In the genomic region with DNA sequence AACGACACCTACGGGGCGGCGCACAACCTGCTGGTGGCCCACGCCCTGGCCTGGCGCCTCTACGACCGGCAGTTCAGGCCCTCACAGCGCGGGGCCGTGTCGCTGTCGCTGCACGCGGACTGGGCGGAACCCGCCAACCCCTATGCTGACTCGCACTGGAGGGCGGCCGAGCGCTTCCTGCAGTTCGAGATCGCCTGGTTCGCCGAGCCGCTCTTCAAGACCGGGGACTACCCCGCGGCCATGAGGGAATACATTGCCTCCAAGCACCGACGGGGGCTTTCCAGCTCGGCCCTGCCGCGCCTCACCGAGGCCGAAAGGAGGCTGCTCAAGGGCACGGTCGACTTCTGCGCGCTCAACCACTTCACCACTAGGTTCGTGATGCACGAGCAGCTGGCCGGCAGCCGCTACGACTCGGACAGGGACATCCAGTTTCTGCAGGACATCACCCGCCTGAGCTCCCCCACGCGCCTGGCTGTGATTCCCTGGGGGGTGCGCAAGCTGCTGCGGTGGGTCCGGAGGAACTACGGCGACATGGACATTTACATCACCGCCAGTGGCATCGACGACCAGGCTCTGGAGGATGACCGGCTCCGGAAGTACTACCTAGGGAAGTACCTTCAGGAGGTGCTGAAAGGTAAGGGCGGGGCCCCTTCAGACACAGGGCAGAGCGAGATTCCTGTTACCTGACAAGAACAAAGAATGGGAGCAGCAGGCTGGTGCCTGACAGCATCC, we compare ENCODE assay signal across 8 cellular contexts.
DNase-seq lines count a peak whose midpoint lies in the region; ATAC-seq and TF ChIP-seq lines count a peak whose summit lies in the region.

No MANE protein-coding gene starts in this region.

- H3K4me1 ChIP-seq in parathyroid adenoma, result no peaks in the 10 kb centered on the region

- ATAC-seq in HG03354 (IDR thresholded peaks at IDR 0.05; ENCODE audit: poor library complexity, severe bottlenecking, unreplicated experiment), result peak; percentile 91

- H3K9me3 Mint-ChIP-seq in activated T-cell treated with anti-CD3 and anti-CD28 coated beads, Interleukin-2, amount 50 U/mL, for 24 hours, result no peaks in the 10 kb centered on the region

- H3K27ac ChIP-seq in parathyroid adenoma, result no peak overlapping the region

- H3K9ac ChIP-seq in parathyroid adenoma, result peak overlapping the region; percentile 19

- peak overlapping the region; percentile 71 for H3K27ac Mint-ChIP-seq in activated T-cell treated with anti-CD3 and anti-CD28 coated beads, Interleukin-2, amount 50 U/mL, for 24 hours

- no peaks in the 10 kb centered on the region for H3K36me3 ChIP-seq in parathyroid adenoma (ENCODE audit: control insufficient read depth, insufficient read depth, low read length)

- no peaks in the 10 kb centered on the region for H3K79me2 ChIP-seq in parathyroid adenoma

- H3K4me1 Mint-ChIP-seq in activated T-cell treated with anti-CD3 and anti-CD28 coated beads, Interleukin-2, amount 50 U/mL, for 24 hours (ENCODE audit: low read depth), result peaks cover 45% of the 10 kb centered on the region

- DNase-seq in AG09319 (ENCODE audit: extremely low read depth, low read depth), result no peak
- peak; percentile 22 for DNase-seq in GM19240 (ENCODE audit: insufficient read length, low spot score)
- DNase-seq in activated T-cell treated with anti-CD3 and anti-CD28 coated beads, Interleukin-2, amount 50 U/mL, for 24 hours, result peak; percentile 69
- peak; percentile 24 for DNase-seq in fibroblast of the conjunctiva (ENCODE audit: low read depth)
- DNase-seq in hippocampal formation (lab: John Stamatoyannopoulos, UW), result no peak
- no peak for DNase-seq in NCI-H524 treated with DMSO at 0.1 percent for 48 hours (lab: John Stamatoyannopoulos, UW)

- H3K27me3 ChIP-seq in parathyroid adenoma (ENCODE audit: control insufficient read depth, insufficient read depth, low read length), result no peaks in the 10 kb centered on the region

- H3K4me3 Mint-ChIP-seq in activated T-cell treated with anti-CD3 and anti-CD28 coated beads, Interleukin-2, amount 50 U/mL, for 24 hours, result peak overlapping the region; percentile 61

- peak overlapping the region; percentile 36 for H3K4me3 ChIP-seq in parathyroid adenoma (ENCODE audit: low read depth, low read length)

- peaks cover 7% of the 10 kb centered on the region for H3K27me3 Mint-ChIP-seq in activated T-cell treated with anti-CD3 and anti-CD28 coated beads, Interleukin-2, amount 50 U/mL, for 24 hours

- H3K4me2 ChIP-seq in parathyroid adenoma (ENCODE audit: low read length), result peak overlapping the region; percentile 68

- peaks cover 43% of the 10 kb centered on the region for H3K36me3 Mint-ChIP-seq in activated T-cell treated with anti-CD3 and anti-CD28 coated beads, Interleukin-2, amount 50 U/mL, for 24 hours (ENCODE audit: low read depth)

- TF ChIP-seq CTCF in AG09319 (IDR thresholded peaks at IDR 0.05; ENCODE audit: low read depth, low read length) (peak; percentile 29), parathyroid adenoma (IDR thresholded peaks at IDR 0.05) (no peak)

- peak overlapping the region; percentile 86 for H2AFZ ChIP-seq in parathyroid adenoma

- H3K9me3 ChIP-seq in parathyroid adenoma (ENCODE audit: control insufficient read depth, low read length), result no peaks in the 10 kb centered on the region

Comparison
In these comparisons a context has a peak if more than half of its experiments do, and no peak if none do; other contexts are left out.
1. DNase-seq: peak in GM19240 (single experiment), activated T-cell treated with anti-CD3 and anti-CD28 coated beads, Interleukin-2, amount 50 U/mL, for 24 hours (single experiment) and fibroblast of the conjunctiva (single experiment); none in AG09319 (single experiment), hippocampal formation (0 of 2) and NCI-H524 treated with DMSO at 0.1 percent for 48 hours (single experiment).